ENCODE assay signal across 10 cellular contexts in the genomic region with DNA sequence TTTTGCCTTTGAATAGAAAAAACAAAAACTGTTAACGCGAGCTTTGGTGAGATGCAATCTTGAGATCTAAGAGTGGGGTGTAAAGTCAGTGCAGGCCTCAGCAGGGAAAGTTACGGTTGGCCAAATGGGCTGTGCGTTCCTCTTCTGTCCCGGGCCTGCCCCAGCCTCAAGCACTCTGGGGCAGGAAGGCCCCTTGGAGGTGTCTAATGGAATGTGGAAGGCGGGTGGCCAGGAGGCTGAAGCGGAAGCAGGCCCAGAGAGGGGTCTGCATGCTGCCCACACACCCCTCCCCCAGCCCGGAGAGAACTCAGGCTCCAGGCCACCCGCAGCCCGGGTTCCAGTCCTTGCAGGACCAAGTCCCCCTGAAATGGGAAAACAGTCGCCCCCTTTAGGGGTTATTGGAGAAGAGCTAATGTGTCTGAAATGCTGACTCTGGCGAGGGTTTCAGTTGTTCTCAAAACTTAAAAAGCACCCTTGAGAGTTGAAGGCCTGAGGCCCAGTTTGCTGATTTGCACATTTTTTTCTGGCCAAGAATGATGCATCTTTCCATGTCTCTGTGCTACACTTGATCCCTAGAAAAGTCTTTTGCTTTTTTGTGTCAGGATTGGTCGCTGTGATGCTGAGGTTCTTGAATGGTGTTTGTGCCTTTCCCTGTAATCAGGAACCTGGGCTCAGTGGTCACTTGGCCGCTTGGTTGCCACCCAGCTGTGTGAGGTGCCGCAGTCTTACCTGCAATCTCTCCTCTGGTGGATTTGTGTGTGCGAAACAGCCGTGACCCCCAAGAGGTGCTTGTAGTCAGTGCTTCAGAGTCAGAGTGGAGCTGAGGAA. TPM values are rescaled to one million over a fixed set of nuclear protein-coding genes. Genes with fewer than 3 reads are reported as not detected.
DNase-seq lines count a peak whose midpoint lies in the region; ATAC-seq and TF ChIP-seq lines count a peak whose summit lies in the region.
"Had no signal": no experiment of that assay in that cellular context is flagged by ENCODE, and none has a peak within 500 bp of the region (broad histone marks: within the 10 kb centered on the region; RNA-seq: fewer than 3 reads in every experiment).

No MANE protein-coding gene starts in this region.

- H3K23ac ChIP-seq in mesenchymal stem cell (ENCODE audit: low read length in 2 of 2), result no peak overlapping the region

- CTCF ChIA-PET in activated naive CD4-positive, alpha-beta T cell treated with anti-CD3 and anti-CD28 coated beads for 36 hours (lab: Charles Lee), result interaction anchor here (0.6 to 1.7 kb wide), 2 partner anchors 114 to 177 kb away, joined by 3 to 5 read pairs; no protein-coding TSS in a partner anchor

- H2BK15ac ChIP-seq in mesenchymal stem cell (ENCODE audit: low read depth, poor library complexity, severe bottlenecking), result no peak overlapping the region

- peak overlapping the region; percentile 29 for H2BK120ac ChIP-seq in mesenchymal stem cell (ENCODE audit: low read depth, low read length)

- peaks cover 5% of the 10 kb centered on the region for H3K9me3 ChIP-seq in mesenchymal stem cell (ENCODE audit: control insufficient read depth, low read length)
- no peaks in the 10 kb centered on the region for H3K9me3 ChIP-seq in uterus

- H3K36me3 Mint-ChIP-seq in activated naive CD4-positive, alpha-beta T cell treated with anti-CD3 and anti-CD28 coated beads for 36 hours (ENCODE audit: low read depth), result no peaks in the 10 kb centered on the region
- peaks cover under 1 to 7% of the 10 kb centered on the region in 2 donors for H3K36me3 Mint-ChIP-seq in activated naive CD4-positive, alpha-beta T cell treated with anti-CD3 and anti-CD28 coated beads, Interleukin-2, amount 50 U/mL, for 72 hours

- no peak overlapping the region for H3K27ac Mint-ChIP-seq in activated naive CD4-positive, alpha-beta T cell treated with anti-CD3 and anti-CD28 coated beads for 36 hours
- no peak overlapping the region for H3K27ac Mint-ChIP-seq in activated naive CD4-positive, alpha-beta T cell treated with anti-CD3 and anti-CD28 coated beads, Interleukin-2, amount 50 U/mL, for 72 hours

- H2BK12ac ChIP-seq in mesenchymal stem cell (ENCODE audit: low read length in 2 of 2), result peak overlapping the region; percentile 0 to 44

- peak overlapping the region; percentile 60 for H3K4me3 Mint-ChIP-seq in activated naive CD4-positive, alpha-beta T cell treated with anti-CD3 and anti-CD28 coated beads for 36 hours

- peaks cover 3% of the 10 kb centered on the region for H3K79me1 ChIP-seq in mesenchymal stem cell (replicated peaks; ENCODE audit: low read length, poor library complexity, severe bottlenecking)

- H3K4me2 ChIP-seq in mesenchymal stem cell (ENCODE audit: low read length, poor library complexity, severe bottlenecking), result peak overlapping the region; percentile 50

- ATAC-seq in activated naive CD4-positive, alpha-beta T cell treated with anti-CD3 and anti-CD28 coated beads, Interleukin-2, amount 50 U/mL, for 72 hours, result no peak
- ATAC-seq in HG03108 (IDR thresholded peaks at IDR 0.05; ENCODE audit: unreplicated experiment), result no peak

- intact Hi-C loops in activated naive CD4-positive, alpha-beta T cell treated with anti-CD3 and anti-CD28 coated beads for 36 hours (cut with micrococcal nuclease), result no loop called here
- intact Hi-C loops in uterus (cut with DNase I; ENCODE audit: low total_unique reads), result no loop called here

- H3K4me1 Mint-ChIP-seq in activated naive CD4-positive, alpha-beta T cell treated with anti-CD3 and anti-CD28 coated beads for 36 hours (ENCODE audit: low read depth), result peaks cover 14% of the 10 kb centered on the region

- 29% methylated on average over 14 of the region's 17 CpGs for WGBS in mesenchymal stem cell

- H3K27me3 Mint-ChIP-seq in activated naive CD4-positive, alpha-beta T cell treated with anti-CD3 and anti-CD28 coated beads for 36 hours (ENCODE audit: low read depth), result peaks cover 38% of the 10 kb centered on the region

- no peak for DNase-seq in activated naive CD4-positive, alpha-beta T cell treated with anti-CD3 and anti-CD28 coated beads for 36 hours
- no peak for DNase-seq in activated naive CD4-positive, alpha-beta T cell treated with anti-CD3 and anti-CD28 coated beads, Interleukin-2, amount 50 U/mL, for 72 hours (ENCODE audit: low spot score in 2 of 2)
- DNase-seq in ecto neural progenitor cell (ENCODE audit: low spot score), result peak; percentile 78
- DNase-seq in mesenchymal stem cell, result peak; percentile 70
- no peak for DNase-seq in uterus
- no peak for DNase-seq in hippocampal formation (lab: John Stamatoyannopoulos, UW)
- no peak for DNase-seq in anterior cingulate cortex (lab: John Stamatoyannopoulos, UW)
- DNase-seq: activated CD4-positive, alpha-beta T cell treated with anti-CD3 and anti-CD28 coated beads for 1 hour; C1 segment of cervical spinal cord had no signal

- H2AK5ac ChIP-seq in mesenchymal stem cell (ENCODE audit: low read length, severe bottlenecking), result peak overlapping the region; percentile 12

- H3K27me3 ChIP-seq in mesenchymal stem cell (ENCODE audit: control insufficient read depth in 1 of 2, insufficient read depth in 1 of 2, low read length in 2 of 2), result no peaks in the 10 kb centered on the region
- no peaks in the 10 kb centered on the region for H3K27me3 ChIP-seq in uterus

- no peak for TF ChIP-seq CTCF in uterus (IDR thresholded peaks at IDR 0.05)

- no peak for TF ChIP-seq POLR2A in uterus (IDR thresholded peaks at IDR 0.05)

- H4K8ac ChIP-seq in mesenchymal stem cell (ENCODE audit: low read length), result peak overlapping the region; percentile 86

- H3K14ac ChIP-seq in mesenchymal stem cell (ENCODE audit: low read length in 2 of 2), result peak overlapping the region in 1 of 2 experiments; percentile 68

- H3K4me1 ChIP-seq in mesenchymal stem cell (ENCODE audit: control insufficient read depth, insufficient read depth, low read depth, low read length) (peaks cover 64% of the 10 kb centered on the region), uterus (peaks cover 0 to 21% of the 10 kb centered on the region in 2 donors)

- no peak overlapping the region for H2AFZ ChIP-seq in mesenchymal stem cell (ENCODE audit: low read depth, low read length)

- peak overlapping the region; percentile 24 to 35 for H3K4ac ChIP-seq in mesenchymal stem cell (ENCODE audit: low read depth in 1 of 2, low read length in 2 of 2)

- H4K91ac ChIP-seq in mesenchymal stem cell (ENCODE audit: low read length), result peak overlapping the region; percentile 23

- peak overlapping the region; percentile 35 to 75 for H3K4me3 ChIP-seq in mesenchymal stem cell (ENCODE audit: insufficient read depth in 1 of 2, low read depth in 1 of 2, low read length in 2 of 2)
- H3K4me3 ChIP-seq in uterus, result peak overlapping the region in 1 of 2 donors; percentile 77

- peaks cover 3 to 38% of the 10 kb centered on the region in 2 experiments for H3K36me3 ChIP-seq in mesenchymal stem cell (ENCODE audit: control insufficient read depth in 1 of 2, insufficient read depth in 2 of 2, low read depth in 1 of 2, low read length in 2 of 2)
- no peaks in the 10 kb centered on the region for H3K36me3 ChIP-seq in uterus

- H3K18ac ChIP-seq in mesenchymal stem cell (ENCODE audit: low read depth in 1 of 2, low read length in 2 of 2), result peak overlapping the region; percentile 6 to 79

- no peak overlapping the region for H2BK5ac ChIP-seq in mesenchymal stem cell (ENCODE audit: low read depth, low read length, poor library complexity, severe bottlenecking)

- H3K27ac ChIP-seq in mesenchymal stem cell (ENCODE audit: low read length, poor library complexity, severe bottlenecking), result peak overlapping the region; percentile 90
- peak overlapping the region; percentile 65 to 88 for H3K27ac ChIP-seq in uterus

- no peaks in the 10 kb centered on the region for H3K9me3 Mint-ChIP-seq in activated naive CD4-positive, alpha-beta T cell treated with anti-CD3 and anti-CD28 coated beads for 36 hours
- H3K9me3 Mint-ChIP-seq in activated naive CD4-positive, alpha-beta T cell treated with anti-CD3 and anti-CD28 coated beads, Interleukin-2, amount 50 U/mL, for 72 hours, result no peaks in the 10 kb centered on the region

- peak overlapping the region; percentile 59 for H3K9ac ChIP-seq in mesenchymal stem cell (ENCODE audit: low read length)

RNA-seq across cellular contexts. Expression of a gene that starts 2.0 kb away (rescaled TPM):
- 10 to 100 TPM; 10.3 to 12.6 TPM for total RNA-seq in activated naive CD4-positive, alpha-beta T cell treated with anti-CD3 and anti-CD28 coated beads for 36 hours
- total RNA-seq in activated naive CD4-positive, alpha-beta T cell treated with anti-CD3 and anti-CD28 coated beads, Interleukin-2, amount 50 U/mL, for 72 hours, result 10 to 100 TPM in 1 of 2 donors, 1 to 10 TPM in 1; 4.3 to 22.3 TPM
- 330 TPM for polyA plus RNA-seq in mesenchymal stem cell (2013, experiment 1 of 2)
- 322 TPM for polyA plus RNA-seq in mesenchymal stem cell (2013, experiment 2 of 2)
- total RNA-seq in uterus, result 100 to 1,000 TPM in 3 of 4 donors, 10 to 100 TPM in 1; 73.0 to 223 (median 152) TPM

Comparison
In these comparisons a context has a peak if more than half of its experiments do, and no peak if none do; other contexts are left out.
1. DNase-seq: peak in ecto neural progenitor cell (single experiment) and mesenchymal stem cell (single experiment); none in activated naive CD4-positive, alpha-beta T cell treated with anti-CD3 and anti-CD28 coated beads for 36 hours (single experiment), activated naive CD4-positive, alpha-beta T cell treated with anti-CD3 and anti-CD28 coated beads, Interleukin-2, amount 50 U/mL, for 72 hours (0 of 2), uterus (0 of 2), hippocampal formation (0 of 2) and anterior cingulate cortex (0 of 58).